Comparison of ENCODE assay signal across 1 cellular context in genomic region chr1:56249244-56249643, GRCh38.
TF ChIP-seq lines count a peak whose summit lies in the region.

No MANE protein-coding gene starts in this region.

TF ChIP-seq in HepG2, 621 proteins besides CTCF, POLR2A, EP300 and RAD21:
- no peak for TF ChIP-seq ZNF720 (CRISPR knock-in tag; IDR thresholded peaks at IDR 0.05)
- no peak for TF ChIP-seq KAT7 (CRISPR knock-in tag; IDR thresholded peaks at IDR 0.05; ENCODE audit: borderline replicate concordance)
- TF ChIP-seq SOX5 (CRISPR knock-in tag; IDR thresholded peaks at IDR 0.05; ENCODE audit: borderline replicate concordance) = no peak
- no peak for TF ChIP-seq MLLT10 (CRISPR knock-in tag; IDR thresholded peaks at IDR 0.05)
- TF ChIP-seq GATA4 (IDR thresholded peaks at IDR 0.05; ENCODE audit: borderline replicate concordance, low read depth) = no peak
- no peak for TF ChIP-seq ZNF124 (CRISPR knock-in tag; IDR thresholded peaks at IDR 0.05)
